16 cellular contexts compared by ENCODE assay signal in the genomic region with DNA sequence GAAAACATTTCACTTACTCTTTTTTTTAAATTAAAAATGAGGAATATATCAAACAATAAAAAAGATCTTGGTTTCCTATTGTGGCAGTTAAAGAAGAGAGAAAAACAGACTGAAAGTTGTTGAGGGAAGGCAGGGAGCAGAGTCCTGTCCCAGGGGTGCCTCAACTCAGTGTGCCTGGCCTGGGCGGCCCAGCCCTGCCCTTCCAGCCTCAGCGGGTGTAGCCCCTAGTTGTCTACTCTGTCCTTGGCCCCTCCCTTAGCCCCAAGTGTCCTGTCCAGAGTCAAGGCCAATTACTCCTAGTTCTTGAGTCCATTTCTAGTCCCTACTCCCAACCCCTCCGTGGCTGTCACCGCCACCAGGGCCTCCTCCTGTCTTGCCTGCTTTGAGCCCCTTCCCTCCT. TPM values are rescaled to one million over a fixed set of nuclear protein-coding genes. Genes with fewer than 3 reads are reported as not detected.
"Had no signal": no experiment of that assay in that cellular context is flagged by ENCODE, and none has a peak within 500 bp of the region (broad histone marks: within the 10 kb centered on the region; RNA-seq: fewer than 3 reads in every experiment).

No MANE protein-coding gene starts in this region.

- H3K36me3 ChIP-seq: brain microvascular endothelial cell, colonic mucosa, esophagus squamous epithelium, gastroesophageal sphincter, heart left ventricle, prostate gland, tibial nerve had no signal

- H3K27me3 ChIP-seq: brain microvascular endothelial cell, colonic mucosa, heart left ventricle, tibial nerve had no signal

- H3K27ac ChIP-seq: brain microvascular endothelial cell, colonic mucosa, esophagus squamous epithelium, gastroesophageal sphincter, heart left ventricle, prostate gland, tibial nerve had no signal

- H3K9me3 Mint-ChIP-seq: activated CD4-positive, alpha-beta memory T cell treated with anti-CD3 and anti-CD28 coated beads, Interleukin-2, amount 10 ng/mL, durations not matched to agents 7 days and 5 days; activated naive CD4-positive, alpha-beta T cell treated with anti-CD3 and anti-CD28 coated beads, Interleukin-2, amount 50 U/mL, for 24 hours; activated T-cell treated with anti-CD3 and anti-CD28 coated beads, Interleukin-2, amount 50 U/mL, for 72 hours; central memory CD8-positive, alpha-beta T cell; endodermal cell; naive thymus-derived CD8-positive, alpha-beta T cell; stimulated activated naive CD8-positive, alpha-beta T cell treated with anti-CD3 and anti-CD28 coated beads, Interleukin-15, Interleukin-2, amounts not matched to agents 100 ng/mL and 50 ng/mL, for 24 hours had no signal

- H3K9me3 ChIP-seq: colonic mucosa, esophagus squamous epithelium, gastroesophageal sphincter, heart left ventricle, prostate gland, tibial nerve had no signal

- H3K27me3 Mint-ChIP-seq: activated naive CD4-positive, alpha-beta T cell treated with anti-CD3 and anti-CD28 coated beads, Interleukin-2, amount 50 U/mL, for 24 hours; central memory CD8-positive, alpha-beta T cell; stimulated activated naive CD8-positive, alpha-beta T cell treated with anti-CD3 and anti-CD28 coated beads, Interleukin-15, Interleukin-2, amounts not matched to agents 100 ng/mL and 50 ng/mL, for 24 hours had no signal

- H3K4me3 Mint-ChIP-seq: activated CD4-positive, alpha-beta memory T cell treated with anti-CD3 and anti-CD28 coated beads, Interleukin-2, amount 10 ng/mL, durations not matched to agents 7 days and 5 days; activated naive CD4-positive, alpha-beta T cell treated with anti-CD3 and anti-CD28 coated beads, Interleukin-2, amount 50 U/mL, for 24 hours; activated T-cell treated with anti-CD3 and anti-CD28 coated beads, Interleukin-2, amount 50 U/mL, for 72 hours; central memory CD8-positive, alpha-beta T cell; endodermal cell; naive thymus-derived CD8-positive, alpha-beta T cell; stimulated activated naive CD8-positive, alpha-beta T cell treated with anti-CD3 and anti-CD28 coated beads, Interleukin-15, Interleukin-2, amounts not matched to agents 100 ng/mL and 50 ng/mL, for 24 hours had no signal

- DNase-seq: endodermal cell, esophagus squamous epithelium, left cardiac atrium had no signal

- H3K4me1 ChIP-seq: colonic mucosa, esophagus squamous epithelium, gastroesophageal sphincter, heart left ventricle, prostate gland, tibial nerve had no signal

- H3K36me3 Mint-ChIP-seq: activated naive CD4-positive, alpha-beta T cell treated with anti-CD3 and anti-CD28 coated beads, Interleukin-2, amount 50 U/mL, for 24 hours; naive thymus-derived CD8-positive, alpha-beta T cell had no signal

- H3K4me3 ChIP-seq: colonic mucosa, esophagus squamous epithelium, gastroesophageal sphincter, heart left ventricle, prostate gland, tibial nerve had no signal

- ATAC-seq: activated T-cell treated with anti-CD3 and anti-CD28 coated beads, Interleukin-2, amount 50 U/mL, for 72 hours; gastroesophageal sphincter had no signal

- H3K27ac Mint-ChIP-seq: activated CD4-positive, alpha-beta memory T cell treated with anti-CD3 and anti-CD28 coated beads, Interleukin-2, amount 10 ng/mL, durations not matched to agents 7 days and 5 days; activated T-cell treated with anti-CD3 and anti-CD28 coated beads, Interleukin-2, amount 50 U/mL, for 72 hours; endodermal cell; stimulated activated naive CD8-positive, alpha-beta T cell treated with anti-CD3 and anti-CD28 coated beads, Interleukin-15, Interleukin-2, amounts not matched to agents 100 ng/mL and 50 ng/mL, for 24 hours had no signal

RNA-seq across cellular contexts. Expression of a gene that starts 52.5 kb away (rescaled TPM):
- total RNA-seq: osteocyte had no signal
